In genomic region chr19:54420068-54420382, GRCh38 we compare ENCODE assay signal across 1 cellular context.
A peak's percentile ranks its signal among the peaks of the same experiment; 100 is the strongest.
TF ChIP-seq lines count a peak whose summit lies in the region.

No MANE protein-coding gene starts in this region.

TF ChIP-seq in HepG2, 621 proteins besides CTCF, POLR2A, EP300 and RAD21 (continues in another document):
- TF ChIP-seq TARDBP (CRISPR knock-in tag; IDR thresholded peaks at IDR 0.05) (no peak), ZFP82 (CRISPR knock-in tag; IDR thresholded peaks at IDR 0.05; ENCODE audit: borderline replicate concordance) (no peak), NR2C2 (CRISPR knock-in tag; IDR thresholded peaks at IDR 0.05; ENCODE audit: borderline replicate concordance) (peak; percentile 43; the same call in 1 of the 2 replicates), FOXC1 (CRISPR knock-in tag; IDR thresholded peaks at IDR 0.05; ENCODE audit: borderline replicate concordance) (no peak), CEBPG (CRISPR knock-in tag; IDR thresholded peaks at IDR 0.05) (no peak), ZNF550 (CRISPR knock-in tag; IDR thresholded peaks at IDR 0.05; ENCODE audit: borderline replicate concordance) (no peak), ZNF260 (CRISPR knock-in tag; IDR thresholded peaks at IDR 0.05; ENCODE audit: borderline replicate concordance, low read depth) (no peak), NRL (CRISPR knock-in tag; IDR thresholded peaks at IDR 0.05; ENCODE audit: borderline replicate concordance) (no peak), GATAD2A (CRISPR knock-in tag; IDR thresholded peaks at IDR 0.05) (no peak), ZHX2 (IDR thresholded peaks at IDR 0.05; ENCODE audit: low read depth) (no peak), ZHX2 (CRISPR knock-in tag; IDR thresholded peaks at IDR 0.05; ENCODE audit: borderline replicate concordance) (no peak), ZNF510 (CRISPR knock-in tag; IDR thresholded peaks at IDR 0.05; ENCODE audit: low read depth) (no peak), SATB2 (CRISPR knock-in tag; IDR thresholded peaks at IDR 0.05) (no peak), IKZF1 (IDR thresholded peaks at IDR 0.05) (no peak), ZNF605 (CRISPR knock-in tag; IDR thresholded peaks at IDR 0.05) (no peak), ZNF329 (CRISPR knock-in tag; IDR thresholded peaks at IDR 0.05; ENCODE audit: low read depth) (no peak), ZBTB4 (CRISPR knock-in tag; IDR thresholded peaks at IDR 0.05; ENCODE audit: borderline replicate concordance) (no peak), PREB (CRISPR knock-in tag; IDR thresholded peaks at IDR 0.05) (no peak), ZNF407 (CRISPR knock-in tag; IDR thresholded peaks at IDR 0.05; ENCODE audit: not compliant biosample characterization) (no peak), POLR2G (IDR thresholded peaks at IDR 0.05; ENCODE audit: low read depth, low read length) (peak; percentile 64; the same call in 1 of the 2 replicates), RNF2 (conservative IDR thresholded peaks at IDR 0.05; ENCODE audit: low read depth) (no peak), ZNF710 (CRISPR knock-in tag; IDR thresholded peaks at IDR 0.05; ENCODE audit: borderline replicate concordance) (no peak), ZNF232 (CRISPR knock-in tag; IDR thresholded peaks at IDR 0.05; ENCODE audit: borderline replicate concordance) (no peak), AGO1 (IDR thresholded peaks at IDR 0.05; ENCODE audit: low read depth, low read length, poor library complexity, severe bottlenecking) (no peak), BATF2 (CRISPR knock-in tag; IDR thresholded peaks at IDR 0.05) (no peak), MEIS1 (CRISPR knock-in tag; IDR thresholded peaks at IDR 0.05; ENCODE audit: borderline replicate concordance) (no peak), PAX8 (CRISPR knock-in tag; IDR thresholded peaks at IDR 0.05; ENCODE audit: borderline replicate concordance) (0 out of 2 replicates have a peak, but pooled peaks have one; percentile 31), ZSCAN9 (CRISPR knock-in tag; IDR thresholded peaks at IDR 0.05; ENCODE audit: borderline replicate concordance) (no peak), FOXA1 (IDR thresholded peaks at IDR 0.05) (no peak), FOXA1 (CRISPR knock-in tag; IDR thresholded peaks at IDR 0.05) (no peak), PCBP1 (IDR thresholded peaks at IDR 0.05; ENCODE audit: borderline replicate concordance, low read depth, low read length) (no peak), MAX (IDR thresholded peaks at IDR 0.05) (no peak), CENPX (CRISPR knock-in tag; IDR thresholded peaks at IDR 0.05) (no peak), SRY (CRISPR knock-in tag; IDR thresholded peaks at IDR 0.05) (no peak), ATF5 (CRISPR knock-in tag; IDR thresholded peaks at IDR 0.05; ENCODE audit: low read depth) (no peak), RBFOX2 (IDR thresholded peaks at IDR 0.05; ENCODE audit: low read depth, low read length) (peak; percentile 60), CREBL2 (CRISPR knock-in tag; IDR thresholded peaks at IDR 0.05; ENCODE audit: borderline replicate concordance) (no peak), ZNF441 (CRISPR knock-in tag; IDR thresholded peaks at IDR 0.05; ENCODE audit: borderline replicate concordance) (no peak), MTA3 (CRISPR knock-in tag; IDR thresholded peaks at IDR 0.05) (no peak), ZC3H4 (CRISPR knock-in tag; IDR thresholded peaks at IDR 0.05; ENCODE audit: borderline replicate concordance) (no peak), JARID2 (CRISPR knock-in tag; IDR thresholded peaks at IDR 0.05; ENCODE audit: insufficient replicate concordance) (no peak)
